Comparison of ENCODE assay signal across 11 cellular contexts in the genomic region with DNA sequence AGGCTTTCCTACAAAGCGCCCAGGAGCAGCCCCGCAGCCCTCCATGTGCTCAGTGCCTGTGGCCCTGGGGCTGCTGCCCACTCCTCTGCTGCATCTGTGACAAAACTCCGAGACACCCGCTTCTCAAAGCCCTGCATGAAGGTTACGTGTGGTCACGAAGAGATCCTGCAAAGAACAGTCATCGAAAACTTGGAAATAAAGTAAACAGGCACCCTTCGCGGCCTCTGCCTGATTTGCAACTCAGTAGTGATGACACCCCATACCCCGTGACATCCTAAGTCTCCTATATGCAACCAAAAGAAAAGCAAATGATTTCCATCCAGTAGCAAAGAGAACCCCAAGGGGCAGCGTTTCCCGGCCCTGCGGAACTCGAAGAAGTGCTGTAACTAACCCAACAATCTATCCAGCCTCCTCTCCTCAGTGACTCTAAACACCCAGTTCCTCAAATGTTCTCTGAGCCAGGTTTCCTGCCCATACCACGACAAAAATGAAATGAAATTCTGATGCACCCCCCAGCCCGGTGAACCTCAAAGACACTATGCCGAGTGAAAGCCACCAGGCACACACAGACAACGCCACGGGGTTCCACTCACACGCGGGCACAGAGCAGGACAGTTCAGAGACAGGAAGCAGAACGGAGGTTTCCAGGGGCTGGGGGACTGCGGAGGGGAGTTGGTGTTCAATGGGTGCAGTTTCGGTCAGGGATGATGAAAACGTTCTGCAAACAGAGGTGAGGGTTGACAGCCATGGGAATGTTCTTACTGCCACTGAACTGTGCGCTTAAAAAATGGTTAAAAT. TPM values are rescaled to one million over a fixed set of nuclear protein-coding genes. Genes with fewer than 3 reads are reported as not detected.
DNase-seq lines count a peak whose midpoint lies in the region; ATAC-seq and TF ChIP-seq lines count a peak whose summit lies in the region.
"Had no signal": no experiment of that assay in that cellular context is flagged by ENCODE, and none has a peak within 500 bp of the region (broad histone marks: within the 10 kb centered on the region; RNA-seq: fewer than 3 reads in every experiment).

No MANE protein-coding gene starts in this region.

- peak; percentile 37 to 67 for ATAC-seq in activated naive CD4-positive, alpha-beta T cell treated with anti-CD3 and anti-CD28 coated beads, Interleukin-2, amount 50 U/mL, for 72 hours
- no peak for ATAC-seq in HG02981 (IDR thresholded peaks at IDR 0.05; ENCODE audit: unreplicated experiment)
- ATAC-seq: gastrocnemius medialis had no signal

- H3K4me1 Mint-ChIP-seq in immature natural killer cell (peaks cover 30 to 33% of the 10 kb centered on the region in 2 donors), type B pancreatic cell (ENCODE audit: unreplicated experiment) (no peaks in the 10 kb centered on the region)

- H3K9me3 Mint-ChIP-seq in activated naive CD4-positive, alpha-beta T cell treated with anti-CD3 and anti-CD28 coated beads, Interleukin-2, amount 50 U/mL, for 72 hours = no peaks in the 10 kb centered on the region
- H3K9me3 Mint-ChIP-seq in immature natural killer cell (no peaks in the 10 kb centered on the region), type B pancreatic cell (no peaks in the 10 kb centered on the region)

- no peak for DNase-seq in activated naive CD4-positive, alpha-beta T cell treated with anti-CD3 and anti-CD28 coated beads, Interleukin-2, amount 50 U/mL, for 72 hours (ENCODE audit: low spot score in 2 of 2)
- DNase-seq in activated naive CD4-positive, alpha-beta T cell treated with Interleukin-2 at 50 U/mL for 16 hours = no peak
- peak; percentile 85 for DNase-seq in SKM-1 (lab: John Stamatoyannopoulos, UW; ENCODE audit: unreplicated experiment)
- no peak for DNase-seq in immature natural killer cell
- no peak for DNase-seq in type B pancreatic cell (ENCODE audit: extremely low spot score, unreplicated experiment)
- DNase-seq in COLO668 (lab: John Stamatoyannopoulos, UW; ENCODE audit: unreplicated experiment) = no peak
- DNase-seq in kidney glomerular epithelial cell (lab: John Stamatoyannopoulos, UW) = no peak
- DNase-seq: activated CD8-positive, alpha-beta memory T cell treated with anti-CD3 and anti-CD28 coated beads for 24 hours; amniotic stem cell had no signal

- no peak for TF ChIP-seq CTCF in type B pancreatic cell (conservative IDR thresholded peaks at IDR 0.05)

- no peaks in the 10 kb centered on the region for H3K36me3 Mint-ChIP-seq in activated naive CD4-positive, alpha-beta T cell treated with anti-CD3 and anti-CD28 coated beads, Interleukin-2, amount 50 U/mL, for 72 hours
- H3K36me3 Mint-ChIP-seq in immature natural killer cell = peaks cover 0 to 6% (median 0%) of the 10 kb centered on the region in 3 donors
- peaks cover 4% of the 10 kb centered on the region for H3K36me3 Mint-ChIP-seq in type B pancreatic cell

- H3K27me3 Mint-ChIP-seq in immature natural killer cell (ENCODE audit: low read depth in 3 of 3) = no peaks in the 10 kb centered on the region
- H3K27me3 Mint-ChIP-seq in type B pancreatic cell = no peaks in the 10 kb centered on the region

- H3K27ac Mint-ChIP-seq in activated naive CD4-positive, alpha-beta T cell treated with anti-CD3 and anti-CD28 coated beads, Interleukin-2, amount 50 U/mL, for 72 hours = peak overlapping the region in 1 of 2 donors; percentile 32
- H3K27ac Mint-ChIP-seq in immature natural killer cell = peak overlapping the region; percentile 5 to 84 (median 52)
- no peak overlapping the region for H3K27ac Mint-ChIP-seq in type B pancreatic cell

- H3K4me3 Mint-ChIP-seq in immature natural killer cell (peak overlapping the region in 4 of 5 donors; percentile 1 to 71 (median 40)), type B pancreatic cell (peak overlapping the region; percentile 60)

RNA-seq across cellular contexts. Expression of gene NACC2, which starts 19.0 kb away (rescaled TPM):
- 10 to 100 TPM in 1 of 2 donors, 1 to 10 TPM in 1; 4.5 to 10.0 TPM for total RNA-seq in activated naive CD4-positive, alpha-beta T cell treated with anti-CD3 and anti-CD28 coated beads, Interleukin-2, amount 50 U/mL, for 72 hours
- 1 to 10 TPM; 2.1 to 6.2 (median 2.8) TPM for polyA plus RNA-seq in immature natural killer cell
- 9.3 and 15.1 TPM in 2 replicates for total RNA-seq in type B pancreatic cell (ENCODE audit: low replicate concordance)

RNA-seq across cellular contexts. Expression of gene TMEM250, which starts 42.6 kb away (rescaled TPM):
- 10 to 100 TPM; 13.3 to 26.2 TPM for total RNA-seq in activated naive CD4-positive, alpha-beta T cell treated with anti-CD3 and anti-CD28 coated beads, Interleukin-2, amount 50 U/mL, for 72 hours
- 10 to 100 TPM; 44.3 to 78.6 (median 44.6) TPM for polyA plus RNA-seq in immature natural killer cell
- 37.9 and 53.7 TPM in 2 replicates for total RNA-seq in type B pancreatic cell (ENCODE audit: low replicate concordance)
